25 cellular contexts compared by ENCODE assay signal in genomic region chr7:27025270-27025669, GRCh38.
"Had no signal": no experiment of that assay in that cellular context is flagged by ENCODE, and none has a peak within 500 bp of the region (broad histone marks: within the 10 kb centered on the region; RNA-seq: fewer than 3 reads in every experiment).

No MANE protein-coding gene starts in this region.

- H3K27ac ChIP-seq: coronary artery, esophagus squamous epithelium, lower lobe of right lung, parathyroid adenoma, right lobe of liver, suprapubic skin, transverse colon, vagina had no signal

- H3K9me3 ChIP-seq: esophagus squamous epithelium, lower lobe of right lung, right lobe of liver, suprapubic skin, transverse colon, vagina had no signal

- H3K4me3 Mint-ChIP-seq: effector memory CD8-positive, alpha-beta T cell; immature natural killer cell; natural killer cell; neural crest cell; stimulated activated naive CD8-positive, alpha-beta T cell treated with anti-CD3 and anti-CD28 coated beads, Interleukin-15, amount 100 ng/mL, for 72 hours had no signal

- H3K79me2 ChIP-seq: parathyroid adenoma had no signal

- H3K9me3 Mint-ChIP-seq: effector memory CD8-positive, alpha-beta T cell; natural killer cell; neural crest cell; stimulated activated naive CD8-positive, alpha-beta T cell treated with anti-CD3 and anti-CD28 coated beads, Interleukin-15, amount 100 ng/mL, for 72 hours had no signal

- H3K36me3 ChIP-seq: esophagus squamous epithelium, lower lobe of right lung, right lobe of liver, suprapubic skin, transverse colon, vagina had no signal

- H3K4me1 Mint-ChIP-seq: immature natural killer cell, natural killer cell, neural crest cell had no signal

- H3K4me3 ChIP-seq: coronary artery, esophagus squamous epithelium, lower lobe of right lung, right lobe of liver, suprapubic skin, transverse colon, vagina had no signal

- H3K9ac ChIP-seq: parathyroid adenoma had no signal

- H3K27me3 ChIP-seq: esophagus squamous epithelium, right lobe of liver, suprapubic skin, transverse colon, vagina had no signal

- DNase-seq: dermis blood vessel endothelial cell; effector memory CD8-positive, alpha-beta T cell; erythroblast; esophagus squamous epithelium; foreskin melanocyte; hypothalamus; immature natural killer cell; islet precursor cell; left ventricle myocardium superior; lower lobe of right lung; natural killer cell; right lobe of liver; small intestine; stimulated activated CD4-positive, alpha-beta T cell treated with anti-CD3 and anti-CD28 coated beads, Interleukin-15, amount 100 ng/mL, for 24 hours; stimulated activated CD4-positive, alpha-beta T cell treated with anti-CD3 and anti-CD28 coated beads, Interleukin-4, amount 100 ng/mL, for 1 hour; stimulated activated CD8-positive, alpha-beta memory T cell treated with anti-CD3 and anti-CD28 coated beads, Interleukin-4, amount 100 ng/mL, for 48 hours; stimulated activated naive CD4-positive, alpha-beta T cell; stimulated activated naive CD8-positive, alpha-beta T cell treated with anti-CD3 and anti-CD28 coated beads, Interleukin-15, amount 100 ng/mL, for 72 hours; transverse colon had no signal

- H3K4me1 ChIP-seq: lower lobe of right lung, parathyroid adenoma, right lobe of liver, suprapubic skin, transverse colon, vagina had no signal

- H3K27me3 Mint-ChIP-seq: progenitor cell of endocrine pancreas had no signal

- H3K27ac Mint-ChIP-seq: effector memory CD8-positive, alpha-beta T cell; immature natural killer cell; natural killer cell; progenitor cell of endocrine pancreas; stimulated activated naive CD8-positive, alpha-beta T cell treated with anti-CD3 and anti-CD28 coated beads, Interleukin-15, amount 100 ng/mL, for 72 hours had no signal

- H2AFZ ChIP-seq: parathyroid adenoma had no signal

- H3K36me3 Mint-ChIP-seq: natural killer cell had no signal
